Comparison of ENCODE assay signal across 1 cellular context in genomic region chr13:113458218-113459065, GRCh38.
TF ChIP-seq lines count a peak whose summit lies in the region.

No MANE protein-coding gene starts in this region.

TF ChIP-seq in HepG2, 621 proteins besides CTCF, POLR2A, EP300 and RAD21 (continued from another document):
- TF ChIP-seq, protein P1, sequence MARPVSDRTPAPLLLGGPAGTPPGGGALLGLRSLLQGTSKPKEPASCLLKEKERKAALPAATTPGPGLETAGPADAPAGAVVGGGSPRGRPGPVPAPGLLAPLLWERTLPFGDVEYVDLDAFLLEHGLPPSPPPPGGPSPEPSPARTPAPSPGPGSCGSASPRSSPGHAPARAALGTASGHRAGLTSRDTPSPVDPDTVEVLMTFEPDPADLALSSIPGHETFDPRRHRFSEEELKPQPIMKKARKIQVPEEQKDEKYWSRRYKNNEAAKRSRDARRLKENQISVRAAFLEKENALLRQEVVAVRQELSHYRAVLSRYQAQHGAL (CRISPR knock-in tag; IDR thresholded peaks at IDR 0.05; ENCODE audit: not compliant biosample characterization) = no peak
- TF ChIP-seq, protein P2, sequence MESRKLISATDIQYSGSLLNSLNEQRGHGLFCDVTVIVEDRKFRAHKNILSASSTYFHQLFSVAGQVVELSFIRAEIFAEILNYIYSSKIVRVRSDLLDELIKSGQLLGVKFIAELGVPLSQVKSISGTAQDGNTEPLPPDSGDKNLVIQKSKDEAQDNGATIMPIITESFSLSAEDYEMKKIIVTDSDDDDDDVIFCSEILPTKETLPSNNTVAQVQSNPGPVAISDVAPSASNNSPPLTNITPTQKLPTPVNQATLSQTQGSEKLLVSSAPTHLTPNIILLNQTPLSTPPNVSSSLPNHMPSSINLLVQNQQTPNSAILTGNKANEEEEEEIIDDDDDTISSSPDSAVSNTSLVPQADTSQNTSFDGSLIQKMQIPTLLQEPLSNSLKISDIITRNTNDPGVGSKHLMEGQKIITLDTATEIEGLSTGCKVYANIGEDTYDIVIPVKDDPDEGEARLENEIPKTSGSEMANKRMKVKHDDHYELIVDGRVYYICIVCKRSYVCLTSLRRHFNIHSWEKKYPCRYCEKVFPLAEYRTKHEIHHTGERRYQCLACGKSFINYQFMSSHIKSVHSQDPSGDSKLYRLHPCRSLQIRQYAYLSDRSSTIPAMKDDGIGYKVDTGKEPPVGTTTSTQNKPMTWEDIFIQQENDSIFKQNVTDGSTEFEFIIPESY (CRISPR knock-in tag; IDR thresholded peaks at IDR 0.05) = peak; percentile 40; the same call in 1 of the 2 replicates
- TF ChIP-seq, protein P3, sequence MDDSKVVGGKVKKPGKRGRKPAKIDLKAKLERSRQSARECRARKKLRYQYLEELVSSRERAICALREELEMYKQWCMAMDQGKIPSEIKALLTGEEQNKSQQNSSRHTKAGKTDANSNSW (CRISPR knock-in tag; IDR thresholded peaks at IDR 0.05; ENCODE audit: borderline replicate concordance) = no peak
- TF ChIP-seq PHF21A (CRISPR knock-in tag; IDR thresholded peaks at IDR 0.05) (no peak), TBX2 (CRISPR knock-in tag; IDR thresholded peaks at IDR 0.05; ENCODE audit: borderline replicate concordance) (no peak), STAG1 (CRISPR knock-in tag; IDR thresholded peaks at IDR 0.05) (peak; percentile 55)
TF ChIP-seq in HepG2: peak in this region for 2.
